In genomic region chr1:100895540-100896480, GRCh38 we compare ENCODE assay signal across 8 cellular contexts. TPM values are rescaled to one million over a fixed set of nuclear protein-coding genes. Genes with fewer than 3 reads are reported as not detected.
DNase-seq lines count a peak whose midpoint lies in the region; ATAC-seq and TF ChIP-seq lines count a peak whose summit lies in the region.

SLC30A7 (plus strand) TSS chr1:100896090; CDS start chr1:100896263, 173 bp downstream.

- intact Hi-C loops in naive thymus-derived CD4-positive, alpha-beta T cell (cut with micrococcal nuclease): loop anchor here (1.0 to 10.0 kb wide), 17 partner anchors 17 to 1046 kb away; partner anchors contain the start of genes CDC14A (in 2 of the 2), RTCA (in 2 of the 2), TRMT13 (in 2 of the 2) and AGL (in 1 of the 2)

- H3K79me2 ChIP-seq in GM23338 (replicated peaks; ENCODE audit: insufficient read depth) (peaks cover 68% of the 10 kb centered on the region), fibroblast of lung (ENCODE audit: control insufficient read depth, insufficient read depth, low read length) (peaks cover 35% of the 10 kb centered on the region)

- H4K20me1 ChIP-seq in GM23338 (replicated peaks; ENCODE audit: insufficient read depth): peaks cover 5% of the 10 kb centered on the region; the same call in 1 of the 2 replicates
- no peaks in the 10 kb centered on the region for H4K20me1 ChIP-seq in fibroblast of lung (ENCODE audit: control insufficient read depth, extremely low read depth, insufficient read depth, low read length)

- DNase-seq in EH (ENCODE audit: low read depth): peak; percentile 92
- peak; percentile 89 for DNase-seq in GM23338 (ENCODE audit: low spot score)
- DNase-seq in Kasumi-1 (lab: John Stamatoyannopoulos, UW): peak; percentile 80 to 87
- peak; percentile 87 for DNase-seq in RWPE1 (ENCODE audit: low spot score)
- peak; percentile 86 to 90 for DNase-seq in fibroblast of lung (ENCODE audit: low read depth in 2 of 2)
- DNase-seq in naive thymus-derived CD4-positive, alpha-beta T cell: peak; percentile 93 to 99 (median 94)

- peak within 1 kb of the TSS; percentile 95 for H3K9ac ChIP-seq in fibroblast of lung (ENCODE audit: insufficient read depth, low read length)

- TF ChIP-seq CTCF in GM23338 (conservative IDR thresholded peaks at IDR 0.05; ENCODE audit: low read depth in 2 of 2) (no peak), RWPE1 (conservative IDR thresholded peaks at IDR 0.05; ENCODE audit: low read depth) (no peak), fibroblast of lung (conservative IDR thresholded peaks at IDR 0.05 in 1 of 2, IDR thresholded peaks at IDR 0.05 in 1 of 2; ENCODE audit: low read depth in 1 of 2, low read length in 2 of 2) (no peak)

- peak; percentile 87 for ATAC-seq in GM23338
- peak; percentile 84 for ATAC-seq in activated T-helper 17 cell treated with anti-CD3 and anti-CD28 coated beads, Interleukin-2, amount 50 U/mL, for 72 hours (replicated peaks)
- peak; percentile 90 for ATAC-seq in naive thymus-derived CD4-positive, alpha-beta T cell
- peak; percentile 94 for ATAC-seq in stimulated activated memory B cell treated with anti-CD40 and anti-IgM and Interleukin-4, amounts not matched to agents 10 μg/mL and 1 μg/mL and 100 μg/mL, for 72 hours

- peaks cover 13% of the 10 kb centered on the region; the same call in 2 of the 3 replicates for H3K4me1 Mint-ChIP-seq in GM23338
- H3K4me1 Mint-ChIP-seq in activated T-helper 17 cell treated with anti-CD3 and anti-CD28 coated beads, Interleukin-2, amount 50 U/mL, for 72 hours: peaks cover 23% of the 10 kb centered on the region
- H3K4me1 Mint-ChIP-seq in naive thymus-derived CD4-positive, alpha-beta T cell: peaks cover 17 to 58% (median 50%) of the 10 kb centered on the region in 7 donors
- peaks cover 19% of the 10 kb centered on the region for H3K4me1 Mint-ChIP-seq in stimulated activated memory B cell treated with anti-CD40 and anti-IgM and Interleukin-4, amounts not matched to agents 10 μg/mL and 1 μg/mL and 100 μg/mL, for 72 hours

- H3K9me3 ChIP-seq in fibroblast of lung (ENCODE audit: control insufficient read depth, insufficient read depth, low read depth, low read length): no peaks in the 10 kb centered on the region
- no peaks in the 10 kb centered on the region for H3K9me3 ChIP-seq in naive thymus-derived CD4-positive, alpha-beta T cell (ENCODE audit: control insufficient read depth in 2 of 3, low read length in 3 of 3)

- H3K36me3 ChIP-seq in GM23338 (ENCODE audit: insufficient read depth): 0 out of 2 replicates have a peak, but pooled peaks cover 17% of the 10 kb centered on the region
- H3K36me3 ChIP-seq in fibroblast of lung (ENCODE audit: control insufficient read depth, insufficient read depth, low read length): no peaks in the 10 kb centered on the region
- peaks cover 0 to 18% (median 0%) of the 10 kb centered on the region in 3 experiments for H3K36me3 ChIP-seq in naive thymus-derived CD4-positive, alpha-beta T cell (ENCODE audit: control insufficient read depth in 2 of 3, insufficient read depth in 3 of 3, low read length in 3 of 3)

- H3K4me3 Mint-ChIP-seq in GM23338: peak within 1 kb of the TSS; percentile 100
- H3K4me3 Mint-ChIP-seq in activated T-helper 17 cell treated with anti-CD3 and anti-CD28 coated beads, Interleukin-2, amount 50 U/mL, for 72 hours: peak within 1 kb of the TSS; percentile 95
- H3K4me3 Mint-ChIP-seq in naive thymus-derived CD4-positive, alpha-beta T cell: peak within 1 kb of the TSS; percentile 91 to 100 (median 99)
- H3K4me3 Mint-ChIP-seq in stimulated activated memory B cell treated with anti-CD40 and anti-IgM and Interleukin-4, amounts not matched to agents 10 μg/mL and 1 μg/mL and 100 μg/mL, for 72 hours: peak within 1 kb of the TSS; percentile 98

- H3K27me3 ChIP-seq in GM23338 (ENCODE audit: insufficient read depth) (no peaks in the 10 kb centered on the region), fibroblast of lung (ENCODE audit: control insufficient read depth, insufficient read depth, low read length) (no peaks in the 10 kb centered on the region)
- no peaks in the 10 kb centered on the region for H3K27me3 ChIP-seq in naive thymus-derived CD4-positive, alpha-beta T cell (ENCODE audit: control insufficient read depth in 2 of 2, insufficient read depth in 2 of 2, low read length in 2 of 2)

- H3K27me3 Mint-ChIP-seq in GM23338 (ENCODE audit: insufficient read depth, low read depth, poor library complexity): peaks cover 3% of the 10 kb centered on the region
- no peaks in the 10 kb centered on the region for H3K27me3 Mint-ChIP-seq in activated T-helper 17 cell treated with anti-CD3 and anti-CD28 coated beads, Interleukin-2, amount 50 U/mL, for 72 hours
- H3K27me3 Mint-ChIP-seq in naive thymus-derived CD4-positive, alpha-beta T cell: no peaks in the 10 kb centered on the region
- H3K27me3 Mint-ChIP-seq in stimulated activated memory B cell treated with anti-CD40 and anti-IgM and Interleukin-4, amounts not matched to agents 10 μg/mL and 1 μg/mL and 100 μg/mL, for 72 hours: no peaks in the 10 kb centered on the region

- H3K4me1 ChIP-seq in GM23338 (ENCODE audit: insufficient read depth) (peaks cover 16% of the 10 kb centered on the region), fibroblast of lung (ENCODE audit: control insufficient read depth, extremely low read depth, insufficient read depth, low read length) (peaks cover 5% of the 10 kb centered on the region)
- H3K4me1 ChIP-seq in naive thymus-derived CD4-positive, alpha-beta T cell (ENCODE audit: control insufficient read depth in 2 of 2, insufficient read depth in 2 of 2, low read length in 2 of 2): peaks cover 7 to 10% of the 10 kb centered on the region in 2 donors

- peaks cover 4% of the 10 kb centered on the region; the same call in 1 of the 2 replicates for H3K9me2 ChIP-seq in GM23338 (ENCODE audit: insufficient read depth)

- H3K4me3 ChIP-seq in GM23338 (peak within 1 kb of the TSS; percentile 69), fibroblast of lung (replicated peaks in 1 of 4; ENCODE audit: control extremely low read depth in 1 of 4, insufficient read depth in 1 of 4, low read depth in 3 of 4, low read length in 4 of 4) (peak within 1 kb of the TSS; percentile 87 to 97 (median 94))
- peak within 1 kb of the TSS; percentile 96 for H3K4me3 ChIP-seq in naive thymus-derived CD4-positive, alpha-beta T cell (ENCODE audit: low read length)

- peaks cover 43% of the 10 kb centered on the region for H3K36me3 Mint-ChIP-seq in GM23338 (ENCODE audit: low read depth)
- peaks cover 51% of the 10 kb centered on the region for H3K36me3 Mint-ChIP-seq in activated T-helper 17 cell treated with anti-CD3 and anti-CD28 coated beads, Interleukin-2, amount 50 U/mL, for 72 hours (ENCODE audit: low read depth)
- peaks cover 13 to 29% (median 22%) of the 10 kb centered on the region in 5 donors for H3K36me3 Mint-ChIP-seq in naive thymus-derived CD4-positive, alpha-beta T cell
- H3K36me3 Mint-ChIP-seq in stimulated activated memory B cell treated with anti-CD40 and anti-IgM and Interleukin-4, amounts not matched to agents 10 μg/mL and 1 μg/mL and 100 μg/mL, for 72 hours: peaks cover 15% of the 10 kb centered on the region

- H3K9me3 Mint-ChIP-seq in GM23338: peaks cover 11% of the 10 kb centered on the region
- no peaks in the 10 kb centered on the region for H3K9me3 Mint-ChIP-seq in activated T-helper 17 cell treated with anti-CD3 and anti-CD28 coated beads, Interleukin-2, amount 50 U/mL, for 72 hours
- peaks cover 0 to 8% (median under 1%) of the 10 kb centered on the region in 11 donors for H3K9me3 Mint-ChIP-seq in naive thymus-derived CD4-positive, alpha-beta T cell
- no peaks in the 10 kb centered on the region for H3K9me3 Mint-ChIP-seq in stimulated activated memory B cell treated with anti-CD40 and anti-IgM and Interleukin-4, amounts not matched to agents 10 μg/mL and 1 μg/mL and 100 μg/mL, for 72 hours

- CTCF ChIA-PET in RWPE1 (lab: Yijun Ruan, JAX): no interaction called here
- CTCF ChIA-PET in naive thymus-derived CD4-positive, alpha-beta T cell (lab: Charles Lee): interaction anchor here (0.6 kb wide), 1 partner anchor 28 kb away, joined by 3 read pairs; no protein-coding TSS in a partner anchor

- H2AFZ ChIP-seq in GM23338 (peak within 1 kb of the TSS; percentile 93), fibroblast of lung (ENCODE audit: low read length) (peak within 1 kb of the TSS; percentile 95)

- H3K27ac Mint-ChIP-seq in GM23338: peak within 1 kb of the TSS; percentile 99
- peak within 1 kb of the TSS; percentile 99 for H3K27ac Mint-ChIP-seq in activated T-helper 17 cell treated with anti-CD3 and anti-CD28 coated beads, Interleukin-2, amount 50 U/mL, for 72 hours
- H3K27ac Mint-ChIP-seq in naive thymus-derived CD4-positive, alpha-beta T cell: peak within 1 kb of the TSS; percentile 95 to 100 (median 99)
- peak within 1 kb of the TSS; percentile 98 for H3K27ac Mint-ChIP-seq in stimulated activated memory B cell treated with anti-CD40 and anti-IgM and Interleukin-4, amounts not matched to agents 10 μg/mL and 1 μg/mL and 100 μg/mL, for 72 hours

- H3K4me2 ChIP-seq in GM23338: peak within 1 kb of the TSS; percentile 97
- H3K4me2 ChIP-seq in fibroblast of lung (ENCODE audit: extremely low read depth, insufficient read depth, low read length): peak within 1 kb of the TSS; percentile 100

- H3F3A ChIP-seq in GM23338 (replicated peaks; ENCODE audit: low read depth): no peaks in the 10 kb centered on the region; the same call in 1 of the 2 replicates

- peak within 1 kb of the TSS; percentile 83 for H3K27ac ChIP-seq in GM23338 (ENCODE audit: low read depth)
- H3K27ac ChIP-seq in RWPE1: peak within 1 kb of the TSS; percentile 93
- H3K27ac ChIP-seq in fibroblast of lung (ENCODE audit: insufficient read depth, low read length): peak within 1 kb of the TSS; percentile 96
- peak within 1 kb of the TSS; percentile 95 for H3K27ac ChIP-seq in naive thymus-derived CD4-positive, alpha-beta T cell (ENCODE audit: low read depth, low read length)

- POLR2A ChIA-PET in RWPE1 (lab: Yijun Ruan, JAX; ENCODE audit: low non-redundant PET): interaction anchor here (0.6 to 1.1 kb wide), 2 partner anchors 12 to 289 kb away, joined by 3 read pairs; no protein-coding TSS in a partner anchor
- POLR2A ChIA-PET in naive thymus-derived CD4-positive, alpha-beta T cell (lab: Charles Lee): interaction anchor here (0.6 to 3.1 kb wide), 15 partner anchors 10 to 856 kb away, joined by 3 to 17 read pairs (median 4); no protein-coding TSS in a partner anchor

TF ChIP-seq in GM23338, 12 proteins besides CTCF, POLR2A, EP300 and RAD21 (continues in another document):
- TF ChIP-seq POLR2AphosphoS5 (IDR thresholded peaks at IDR 0.05; ENCODE audit: low read depth) (peak; percentile 80), ZNF114 (CRISPR knock-in tag; IDR thresholded peaks at IDR 0.05) (no peak)

RNA-seq across cellular contexts. Expression of gene SLC30A7, which starts in this region (rescaled TPM):
- total RNA-seq in GM23338 (2014; rRNA removed; shearing (Covaris generic)): 22.5 and 25.1 TPM in 2 replicates
- 7.7 and 9.8 TPM in 2 replicates for polyA plus RNA-seq in GM23338 (2016; fragmentation: Nextera tagmentation; extraction: Ambion mirVana)
- total RNA-seq in activated T-helper 17 cell treated with anti-CD3 and anti-CD28 coated beads, Interleukin-2, amount 50 U/mL, for 72 hours: 10 to 100 TPM; 39.1 to 51.6 TPM
- total RNA-seq in fibroblast of lung: 23.1 and 26.7 TPM in 2 replicates
- polyA plus RNA-seq in fibroblast of lung: 24.7 and 37.4 TPM in 2 replicates
- polyA plus RNA-seq in fibroblast of lung (2012): 8.9 and 14.9 TPM in 2 replicates
- polyA minus RNA-seq in fibroblast of lung (ENCODE audit: low replicate concordance): 20.5 and 33.1 TPM in 2 replicates
- total RNA-seq in naive thymus-derived CD4-positive, alpha-beta T cell: 10 to 100 TPM; 29.9 to 44.5 (median 38.8) TPM
- polyA plus RNA-seq in naive thymus-derived CD4-positive, alpha-beta T cell: 10 to 100 TPM in 1 of 2 donors, 1 to 10 TPM in 1; 9.0 to 12.9 TPM

Comparison
In these comparisons a context has a peak if more than half of its experiments do, and no peak if none do; other contexts are left out.
1. Peak in every context shown above with its lines: DNase-seq, ATAC-seq, H3K4me3 ChIP-seq and H3K27ac ChIP-seq.